ENCODE assay signal across 15 cellular contexts in the genomic region with DNA sequence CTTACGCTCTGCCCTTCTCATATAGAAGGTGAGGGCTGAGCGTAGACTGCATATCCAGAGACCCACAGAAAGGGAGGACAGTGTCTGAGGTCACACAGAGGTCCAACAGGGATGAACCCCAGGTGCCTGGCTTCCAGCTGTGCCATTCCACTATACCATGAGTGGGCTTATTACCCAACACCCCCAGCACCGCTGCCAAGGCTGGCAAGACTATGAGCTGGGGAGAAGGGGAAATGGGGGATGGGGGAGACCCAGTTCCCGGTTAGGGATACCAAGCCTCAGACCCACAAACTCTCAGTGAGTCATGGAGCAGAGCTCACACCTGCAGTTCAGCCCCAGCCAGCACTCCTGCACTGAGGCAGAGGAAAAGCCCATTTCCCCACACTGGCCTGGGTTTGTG.
DNase-seq lines count a peak whose midpoint lies in the region; ATAC-seq and TF ChIP-seq lines count a peak whose summit lies in the region.
"Had no signal": no experiment of that assay in that cellular context is flagged by ENCODE, and none has a peak within 500 bp of the region (broad histone marks: within the 10 kb centered on the region; RNA-seq: fewer than 3 reads in every experiment).

No MANE protein-coding gene starts in this region.

- H3K4me3 ChIP-seq in endodermal cell (ENCODE audit: low read length) = no peak overlapping the region
- no peak overlapping the region for H3K4me3 ChIP-seq in neuronal stem cell (ENCODE audit: low read length in 2 of 2)
- H3K4me3 ChIP-seq in upper lobe of right lung = no peak overlapping the region
- no peak overlapping the region for H3K4me3 ChIP-seq in aorta (ENCODE audit: low read length in 2 of 2)
- H3K4me3 ChIP-seq: BLaER1 treated with 17β-estradiol and CSF1 and Interleukin-3, amounts not matched to agents 10 nM and 100 nM; HAP-1 had no signal

- H2BK12ac ChIP-seq in neuronal stem cell (ENCODE audit: low read length) = no peak overlapping the region

- H3K4ac ChIP-seq in neuronal stem cell (ENCODE audit: low read length) = no peak overlapping the region

- no peak overlapping the region for H2BK120ac ChIP-seq in neuronal stem cell (ENCODE audit: low read depth, low read length)

- H3K4me2 ChIP-seq in neuronal stem cell (ENCODE audit: insufficient read depth, low read length, poor library complexity, severe bottlenecking) = no peak overlapping the region
- H3K4me2 ChIP-seq: BLaER1 treated with 17β-estradiol and CSF1 and Interleukin-3, amounts not matched to agents 10 nM and 100 nM had no signal

- H3K27me3 Mint-ChIP-seq in activated naive CD4-positive, alpha-beta T cell treated with anti-CD3 and anti-CD28 coated beads, Interleukin-2, amount 10 ng/mL, durations not matched to agents 7 days and 5 days = peaks cover 26% of the 10 kb centered on the region
- peaks cover 70% of the 10 kb centered on the region for H3K27me3 Mint-ChIP-seq in endodermal cell (ENCODE audit: insufficient read depth)

- no peak overlapping the region for H2BK5ac ChIP-seq in neuronal stem cell (ENCODE audit: low read length)

- H2AFZ ChIP-seq in neuronal stem cell (ENCODE audit: low read length) = no peak overlapping the region

- WGBS in endodermal cell (ENCODE audit: insufficient coverage in 1 of 2, insufficient read length in 1 of 2), 2 experiments = 50% methylated on average over 4 of the region's 4 CpGs; no CpG with 5 or more reads in 1 of the 2 experiments
- no CpG with 5 or more reads among the region's 4 CpGs for WGBS in neuronal stem cell (ENCODE audit: extremely low coverage in 2 of 2, insufficient read length in 2 of 2, insufficient replicate concordance in 1 of 2), 2 donors
- 97% methylated on average over 4 of the region's 4 CpGs for WGBS in aorta, 2 donors

- no peaks in the 10 kb centered on the region for H3K36me3 Mint-ChIP-seq in activated naive CD4-positive, alpha-beta T cell treated with anti-CD3 and anti-CD28 coated beads, Interleukin-2, amount 10 ng/mL, durations not matched to agents 7 days and 5 days
- H3K36me3 Mint-ChIP-seq in endodermal cell (ENCODE audit: low read depth) = no peaks in the 10 kb centered on the region

- TF ChIP-seq CTCF in endodermal cell (conservative IDR thresholded peaks at IDR 0.05) = no peak
- no peak for TF ChIP-seq CTCF in upper lobe of right lung (IDR thresholded peaks at IDR 0.05)

- H3K23ac ChIP-seq in neuronal stem cell (ENCODE audit: low read depth, low read length, poor library complexity) = no peak overlapping the region

- no peak overlapping the region for H3K4me3 Mint-ChIP-seq in activated naive CD4-positive, alpha-beta T cell treated with anti-CD3 and anti-CD28 coated beads, Interleukin-2, amount 10 ng/mL, durations not matched to agents 7 days and 5 days
- H3K4me3 Mint-ChIP-seq in endodermal cell = no peak overlapping the region
- H3K4me3 Mint-ChIP-seq: CD4-positive, alpha-beta T cell; HFFc6 had no signal

- H3K36me3 ChIP-seq in endodermal cell (ENCODE audit: control insufficient read depth, insufficient read depth, low read length) (no peaks in the 10 kb centered on the region), neuronal stem cell (replicated peaks in 1 of 2; ENCODE audit: control insufficient read depth in 2 of 2, insufficient read depth in 2 of 2, low read length in 2 of 2) (no peaks in the 10 kb centered on the region), upper lobe of right lung (no peaks in the 10 kb centered on the region), aorta (ENCODE audit: control insufficient read depth in 1 of 2, insufficient read depth in 2 of 2, low read length in 1 of 2) (no peaks in the 10 kb centered on the region)
- H3K36me3 ChIP-seq: BLaER1 treated with 17β-estradiol and CSF1 and Interleukin-3, amounts not matched to agents 10 nM and 100 nM; HAP-1 had no signal

- intact Hi-C loops in upper lobe of right lung (cut with DNase I) (no loop called here), aorta (cut with DNase I) (no loop called here)

- H3K9ac ChIP-seq in endodermal cell (ENCODE audit: extremely low read depth, low read length, poor library complexity, severe bottlenecking) (no peak overlapping the region), neuronal stem cell (ENCODE audit: low read depth, low read length, poor library complexity) (no peak overlapping the region)
- H3K9ac ChIP-seq: BLaER1 treated with 17β-estradiol and CSF1 and Interleukin-3, amounts not matched to agents 10 nM and 100 nM had no signal

- H3K4me1 Mint-ChIP-seq in activated naive CD4-positive, alpha-beta T cell treated with anti-CD3 and anti-CD28 coated beads, Interleukin-2, amount 10 ng/mL, durations not matched to agents 7 days and 5 days = peaks cover 4% of the 10 kb centered on the region
- peaks cover 24% of the 10 kb centered on the region for H3K4me1 Mint-ChIP-seq in endodermal cell

- CTCF ChIA-PET in activated naive CD4-positive, alpha-beta T cell treated with anti-CD3 and anti-CD28 coated beads, Interleukin-2, amount 10 ng/mL, durations not matched to agents 7 days and 5 days (lab: Charles Lee) = interaction anchor here (1.5 kb wide), 1 partner anchor 67 kb away, joined by 4 read pairs; no protein-coding TSS in a partner anchor

- no peak for ATAC-seq in upper lobe of right lung
- ATAC-seq in aorta (ENCODE audit: low FRiP score) = no peak
- ATAC-seq in GM19397 (IDR thresholded peaks at IDR 0.05; ENCODE audit: unreplicated experiment) = no peak
- ATAC-seq in GM19328 (IDR thresholded peaks at IDR 0.05; ENCODE audit: unreplicated experiment) = no peak

- H3K79me1 ChIP-seq in neuronal stem cell (ENCODE audit: low read depth, low read length) = no peaks in the 10 kb centered on the region

- no peak overlapping the region for H3K27ac Mint-ChIP-seq in activated naive CD4-positive, alpha-beta T cell treated with anti-CD3 and anti-CD28 coated beads, Interleukin-2, amount 10 ng/mL, durations not matched to agents 7 days and 5 days
- H3K27ac Mint-ChIP-seq in endodermal cell = no peak overlapping the region
- H3K27ac Mint-ChIP-seq: CD4-positive, alpha-beta T cell; HFFc6 had no signal

- no peaks in the 10 kb centered on the region for H3K9me3 Mint-ChIP-seq in activated naive CD4-positive, alpha-beta T cell treated with anti-CD3 and anti-CD28 coated beads, Interleukin-2, amount 10 ng/mL, durations not matched to agents 7 days and 5 days
- H3K9me3 Mint-ChIP-seq in endodermal cell = no peaks in the 10 kb centered on the region
- H3K9me3 Mint-ChIP-seq: CD4-positive, alpha-beta T cell; HFFc6 had no signal

- H3K27me3 ChIP-seq in endodermal cell (ENCODE audit: control insufficient read depth, insufficient read depth, low read length, poor library complexity, severe bottlenecking) (peaks cover 96% of the 10 kb centered on the region), neuronal stem cell (ENCODE audit: control insufficient read depth in 3 of 3, insufficient read depth in 3 of 3, low read depth in 1 of 3, low read length in 3 of 3) (peaks cover 16 to 92% (median 46%) of the 10 kb centered on the region in 3 experiments), upper lobe of right lung (peaks cover 40% of the 10 kb centered on the region), aorta (ENCODE audit: control insufficient read depth in 1 of 2, insufficient read depth in 2 of 2, low read length in 1 of 2) (no peaks in the 10 kb centered on the region)

- no peak overlapping the region for H2AK5ac ChIP-seq in neuronal stem cell (ENCODE audit: low read depth, low read length)

- no peak overlapping the region for H4K8ac ChIP-seq in neuronal stem cell (ENCODE audit: low read depth, low read length)

- H3K9me3 ChIP-seq in endodermal cell (ENCODE audit: control insufficient read depth, low read length) (no peaks in the 10 kb centered on the region), neuronal stem cell (replicated peaks in 1 of 2; ENCODE audit: control insufficient read depth in 2 of 2, insufficient read depth in 1 of 2, low read depth in 1 of 2, low read length in 2 of 2) (no peaks in the 10 kb centered on the region), upper lobe of right lung (no peaks in the 10 kb centered on the region), aorta (ENCODE audit: control insufficient read depth, low read length) (no peaks in the 10 kb centered on the region)
- H3K9me3 ChIP-seq: HAP-1 had no signal

- H2BK15ac ChIP-seq in neuronal stem cell (ENCODE audit: low read length) = no peak overlapping the region

- peaks cover 24% of the 10 kb centered on the region for H3K4me1 ChIP-seq in endodermal cell (ENCODE audit: control insufficient read depth, insufficient read depth, low read length)
- peaks cover 0 to 12% of the 10 kb centered on the region in 2 donors for H3K4me1 ChIP-seq in neuronal stem cell (ENCODE audit: control insufficient read depth in 2 of 2, insufficient read depth in 1 of 2, low read depth in 1 of 2, low read length in 2 of 2)
- H3K4me1 ChIP-seq in upper lobe of right lung = peaks cover 14% of the 10 kb centered on the region
- no peaks in the 10 kb centered on the region for H3K4me1 ChIP-seq in aorta (ENCODE audit: control insufficient read depth in 1 of 2, insufficient read depth in 2 of 2, low read length in 2 of 2)
- H3K4me1 ChIP-seq: HAP-1 had no signal

- no peak overlapping the region for H3K14ac ChIP-seq in neuronal stem cell (ENCODE audit: low read length)

- no peak overlapping the region for H4K91ac ChIP-seq in neuronal stem cell (ENCODE audit: low read depth, low read length, poor library complexity)

- peak overlapping the region; percentile 15 for H3K18ac ChIP-seq in neuronal stem cell (ENCODE audit: low read length)

- H3K27ac ChIP-seq in endodermal cell (ENCODE audit: low read depth, low read length) = no peak overlapping the region
- no peak overlapping the region for H3K27ac ChIP-seq in neuronal stem cell (replicated peaks; ENCODE audit: low read length)
- H3K27ac ChIP-seq in upper lobe of right lung = no peak overlapping the region
- H3K27ac ChIP-seq in aorta (ENCODE audit: low read depth in 1 of 2, low read length in 2 of 2) = no peak overlapping the region
- H3K27ac ChIP-seq: BLaER1 treated with 17β-estradiol and CSF1 and Interleukin-3, amounts not matched to agents 10 nM and 100 nM had no signal

- peak; percentile 14 for DNase-seq in activated naive CD4-positive, alpha-beta T cell treated with anti-CD3 and anti-CD28 coated beads, Interleukin-2, amount 10 ng/mL, durations not matched to agents 7 days and 5 days
- no peak for DNase-seq in activated naive CD4-positive, alpha-beta T cell treated with anti-CD3 and anti-CD28 coated beads, Interleukin-2, amount 50 U/mL, for 16 hours
- DNase-seq in endodermal cell (peak; percentile 61), neuronal stem cell (ENCODE audit: low spot score) (no peak), upper lobe of right lung (peak; percentile 40), aorta (no peak)
- DNase-seq: ACHN; Calu3; CD4-positive, alpha-beta T cell; DMS 273 treated with DMSO at 0.1 percent for 48 hours; HFFc6 had no signal

Comparison
In these comparisons a context has a peak if more than half of its experiments do, and no peak if none do; other contexts are left out.
1. DNase-seq: peak in activated naive CD4-positive, alpha-beta T cell treated with anti-CD3 and anti-CD28 coated beads, Interleukin-2, amount 10 ng/mL, durations not matched to agents 7 days and 5 days (single experiment), endodermal cell (single experiment) and upper lobe of right lung (single experiment); none in activated naive CD4-positive, alpha-beta T cell treated with anti-CD3 and anti-CD28 coated beads, Interleukin-2, amount 50 U/mL, for 16 hours (single experiment), neuronal stem cell (single experiment) and aorta (0 of 2).